In genomic region chr10:124092270-124093075, GRCh38 we compare ENCODE assay signal across 1 cellular context.
TF ChIP-seq lines count a peak whose summit lies in the region.

No MANE protein-coding gene starts in this region.

TF ChIP-seq in GM12878, 131 proteins besides CTCF, POLR2A, EP300 and RAD21 (continued from another document):
- no peak for TF ChIP-seq MTA2 (IDR thresholded peaks at IDR 0.05; ENCODE audit: low read depth)
- TF ChIP-seq TCF3 (IDR thresholded peaks at IDR 0.05; ENCODE audit: borderline replicate concordance, insufficient read depth, low read depth, low read length) = no peak
- TF ChIP-seq ZNF24 (IDR thresholded peaks at IDR 0.05) = no peak
- TF ChIP-seq YBX1 (IDR thresholded peaks at IDR 0.05) = no peak
- TF ChIP-seq NR2C2 (IDR thresholded peaks at IDR 0.05; ENCODE audit: borderline replicate concordance, control insufficient read depth, insufficient read length, low read depth) = no peak
- TF ChIP-seq SPI1 (IDR thresholded peaks at IDR 0.05; ENCODE audit: borderline replicate concordance, insufficient read depth, low read depth, low read length) = no peak
- no peak for TF ChIP-seq YY1 (IDR thresholded peaks at IDR 0.05; ENCODE audit: low read depth, low read length)
- peak; percentile 59 for TF ChIP-seq SUZ12 (IDR thresholded peaks at IDR 0.05; ENCODE audit: unreplicated experiment)
- TF ChIP-seq RELB (IDR thresholded peaks at IDR 0.05; ENCODE audit: low read depth) = no peak
- TF ChIP-seq ZZZ3 (IDR thresholded peaks at IDR 0.05; ENCODE audit: control insufficient read depth, insufficient read length, low read depth) = no peak
- TF ChIP-seq SRF (IDR thresholded peaks at IDR 0.05; ENCODE audit: low read depth in 2 of 2, low read length in 2 of 2) = no peak
- TF ChIP-seq SMARCA5 (IDR thresholded peaks at IDR 0.05) = no peak
- TF ChIP-seq CEBPB (IDR thresholded peaks at IDR 0.05; ENCODE audit: borderline replicate concordance in 1 of 2, low read depth in 2 of 2, low read length in 2 of 2) = no peak
- no peak for TF ChIP-seq WRNIP1 (IDR thresholded peaks at IDR 0.05; ENCODE audit: borderline replicate concordance, low read depth, low read length)
- no peak for TF ChIP-seq BCLAF1 (IDR thresholded peaks at IDR 0.05)
- TF ChIP-seq JUNB (IDR thresholded peaks at IDR 0.05) = no peak
- no peak for TF ChIP-seq MAX (IDR thresholded peaks at IDR 0.05; ENCODE audit: low read depth, low read length)
- no peak for TF ChIP-seq E2F8 (IDR thresholded peaks at IDR 0.05; ENCODE audit: low read depth, partially characterized antibody)
- no peak for TF ChIP-seq USF2 (IDR thresholded peaks at IDR 0.05; ENCODE audit: borderline replicate concordance, low read depth, low read length)
- TF ChIP-seq BCL3 (IDR thresholded peaks at IDR 0.05; ENCODE audit: borderline replicate concordance, insufficient read depth, low read depth, low read length, poor library complexity, severe bottlenecking) = no peak
- no peak for TF ChIP-seq TCF12 (IDR thresholded peaks at IDR 0.05; ENCODE audit: low read depth, low read length)
- no peak for TF ChIP-seq NFXL1 (IDR thresholded peaks at IDR 0.05; ENCODE audit: borderline replicate concordance)
- TF ChIP-seq SMAD1 (IDR thresholded peaks at IDR 0.05; ENCODE audit: low read depth, partially characterized antibody) = no peak
- TF ChIP-seq RBBP5 (conservative IDR thresholded peaks at IDR 0.05) = no peak
- no peak for TF ChIP-seq NFIC (IDR thresholded peaks at IDR 0.05; ENCODE audit: low read depth, low read length)
- no peak for TF ChIP-seq KLF5 (IDR thresholded peaks at IDR 0.05; ENCODE audit: partially characterized antibody)
- peak in 1 of 2 experiments; percentile 52; a peak in 1 of 3 replicates for TF ChIP-seq EGR1 (IDR thresholded peaks at IDR 0.05; ENCODE audit: borderline replicate concordance in 1 of 2, low read depth in 2 of 2, low read length in 2 of 2)
- TF ChIP-seq MYC (IDR thresholded peaks at IDR 0.05; ENCODE audit: insufficient read depth, insufficient read length, insufficient replicate concordance, low read length, severe bottlenecking) = no peak
- TF ChIP-seq PAX5 (IDR thresholded peaks at IDR 0.05; ENCODE audit: borderline replicate concordance, low read depth, low read length) = no peak
- no peak for TF ChIP-seq SMC3 (IDR thresholded peaks at IDR 0.05; ENCODE audit: borderline replicate concordance, low read length)
- TF ChIP-seq NR2C1 (IDR thresholded peaks at IDR 0.05) = no peak
- TF ChIP-seq IKZF2 (IDR thresholded peaks at IDR 0.05) = peak in 1 of 2 experiments; percentile 15; a peak in 1 of 4 replicates
